Comparison of ENCODE assay signal across 26 cellular contexts in the genomic region with DNA sequence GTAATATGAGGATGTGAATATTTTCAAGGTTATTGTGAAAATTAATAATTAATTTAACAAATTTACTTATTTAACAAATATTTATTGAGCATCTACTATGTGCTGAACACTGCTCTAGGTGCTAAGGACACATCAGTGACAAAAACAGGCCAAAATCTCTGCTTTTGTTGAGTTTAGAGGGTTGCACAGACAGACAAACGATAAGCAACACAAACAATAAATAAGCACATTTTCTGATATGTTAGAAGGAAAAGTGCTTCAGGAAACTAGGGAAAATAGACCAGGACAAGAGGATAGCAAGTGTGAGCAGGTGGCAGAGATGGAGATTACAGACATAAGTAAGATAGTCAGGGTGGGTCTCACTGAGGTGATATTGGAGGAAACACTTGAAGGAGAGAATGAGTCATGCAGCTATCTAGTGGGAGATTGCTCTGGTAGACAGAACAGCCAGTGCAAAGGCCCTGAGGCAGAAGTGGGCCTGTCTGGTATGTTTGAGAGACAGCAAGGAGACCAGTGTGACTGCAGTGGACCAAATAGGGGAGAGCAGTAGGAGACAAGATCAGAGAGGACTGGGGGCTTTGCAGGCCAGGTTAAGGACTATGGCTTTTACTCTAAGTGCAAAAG. TPM values are rescaled to one million over a fixed set of nuclear protein-coding genes. Genes with fewer than 3 reads are reported as not detected.
DNase-seq lines count a peak whose midpoint lies in the region; ATAC-seq, FAIRE-seq and TF ChIP-seq lines count a peak whose summit lies in the region.
"Had no signal": no experiment of that assay in that cellular context is flagged by ENCODE, and none has a peak within 500 bp of the region (broad histone marks: within the 10 kb centered on the region; RNA-seq: fewer than 3 reads in every experiment).

No MANE protein-coding gene starts in this region.

- DNase-seq in A549 (ENCODE audit: low read depth in 1 of 2, low spot score in 1 of 2) (no peak), activated B cell treated with CpG ODN at 0.5 μM for 24 hours (no peak), HepG2 (ENCODE audit: low spot score) (no peak), middle frontal gyrus (ENCODE audit: extremely low spot score, low spot score) (no peak), esophagus squamous epithelium (lab: John Stamatoyannopoulos, UW) (no peak), activated T-cell treated with anti-CD3 and anti-CD28 coated beads for 4 hours (no peak)
- DNase-seq: activated CD4-positive, CD25-positive, alpha-beta regulatory T cell treated with anti-CD3 and anti-CD28 coated beads, Interleukin-2, amount 50 U/mL, for 72 hours; activated naive CD4-positive, alpha-beta T cell treated with anti-CD3 and anti-CD28 coated beads, Interleukin-2, amount 10 ng/mL, durations not matched to agents 7 days and 5 days; activated T-cell treated with anti-CD3 and anti-CD28 coated beads, Interleukin-2, amount 50 U/mL, for 48 hours; DMS 273 treated with DMSO at 0.1 percent for 48 hours; foreskin fibroblast; immature natural killer cell; Kasumi-1; lower lobe of right lung; NCI-H1105; NCI-H2081 treated with DMSO at 0.1 percent for 48 hours; stimulated activated CD4-positive, alpha-beta T cell treated with anti-CD3 and anti-CD28 coated beads, Interleukin-2, amount 100 ng/mL, for 24 hours; testis had no signal

- H3K27me3 ChIP-seq in HepG2 (ENCODE audit: control insufficient read depth in 1 of 2, insufficient read depth in 2 of 2, low read length in 2 of 2) = no peaks in the 10 kb centered on the region
- H3K27me3 ChIP-seq in esophagus squamous epithelium = no peaks in the 10 kb centered on the region
- H3K27me3 ChIP-seq: testis had no signal

- no peak for FAIRE-seq in A549 (lab: Jason Lieb, UNC)
- peak; percentile 32 for FAIRE-seq in HepG2 (lab: Jason Lieb, UNC)
- FAIRE-seq: astrocyte had no signal

- no peak overlapping the region for H3K4me3 ChIP-seq in A549
- no peak overlapping the region for H3K4me3 ChIP-seq in HEK293 (ENCODE audit: low read depth, low read length)
- no peak overlapping the region for H3K4me3 ChIP-seq in HepG2 (replicated peaks in 1 of 3; ENCODE audit: insufficient read depth in 1 of 3, low read depth in 2 of 3, low read length in 3 of 3)
- H3K4me3 ChIP-seq in esophagus squamous epithelium = no peak overlapping the region
- H3K4me3 ChIP-seq: lower lobe of right lung, testis had no signal

- H3K4me3 Mint-ChIP-seq in activated B cell treated with CpG ODN at 0.5 μM for 24 hours = no peak overlapping the region
- H3K4me3 Mint-ChIP-seq: activated naive CD4-positive, alpha-beta T cell treated with anti-CD3 and anti-CD28 coated beads, Interleukin-2, amount 10 ng/mL, durations not matched to agents 7 days and 5 days; central memory CD8-positive, alpha-beta T cell; immature natural killer cell; stimulated activated effector memory CD8-positive, alpha-beta T cell treated with anti-CD3 and anti-CD28 coated beads, Interleukin-12 subunit alpha, Interleukin-12 subunit beta, amount 100 ng/mL, for 72 hours had no signal

- no peaks in the 10 kb centered on the region for H3K9me3 Mint-ChIP-seq in activated B cell treated with CpG ODN at 0.5 μM for 24 hours
- H3K9me3 Mint-ChIP-seq: activated naive CD4-positive, alpha-beta T cell treated with anti-CD3 and anti-CD28 coated beads, Interleukin-2, amount 10 ng/mL, durations not matched to agents 7 days and 5 days; central memory CD8-positive, alpha-beta T cell; immature natural killer cell; stimulated activated effector memory CD8-positive, alpha-beta T cell treated with anti-CD3 and anti-CD28 coated beads, Interleukin-12 subunit alpha, Interleukin-12 subunit beta, amount 100 ng/mL, for 72 hours had no signal

- no peaks in the 10 kb centered on the region for H3K27me3 Mint-ChIP-seq in activated B cell treated with CpG ODN at 0.5 μM for 24 hours
- H3K27me3 Mint-ChIP-seq: activated naive CD4-positive, alpha-beta T cell treated with anti-CD3 and anti-CD28 coated beads, Interleukin-2, amount 10 ng/mL, durations not matched to agents 7 days and 5 days; central memory CD8-positive, alpha-beta T cell had no signal

- TF ChIP-seq RAD21 in A549 (conservative IDR thresholded peaks at IDR 0.05 in 1 of 2, IDR thresholded peaks at IDR 0.05 in 1 of 2) (no peak), HepG2 (CRISPR knock-in tag; IDR thresholded peaks at IDR 0.05) (no peak)

- peak overlapping the region; percentile 77; the same call in 1 of the 2 replicates for H3K9ac ChIP-seq in HepG2 (ENCODE audit: insufficient read depth, low read depth, low read length)

- TF ChIP-seq CTCF in A549 (IDR thresholded peaks at IDR 0.05) = no peak
- TF ChIP-seq CTCF in HEK293 (tag by site-specific recombination; IDR thresholded peaks at IDR 0.05) = no peak
- TF ChIP-seq CTCF in activated B cell treated with CpG ODN at 0.5 μM for 24 hours (IDR thresholded peaks at IDR 0.05) = no peak
- TF ChIP-seq CTCF in HepG2 (CRISPR knock-in tag; IDR thresholded peaks at IDR 0.05) = no peak
- no peak for TF ChIP-seq CTCF in esophagus squamous epithelium (IDR thresholded peaks at IDR 0.05)

- 75% methylated on average over 1 of the region's 1 CpG for WGBS in A549 (ENCODE audit: missing lambda C conversion rate)
- 80% methylated on average over 1 of the region's 1 CpG for WGBS in HepG2 (ENCODE audit: low lambda C conversion rate)
- WGBS in esophagus squamous epithelium, 2 donors = 80 to 93% methylated on average over 1 of the region's 1 CpG

- peaks cover 2% of the 10 kb centered on the region for H3K4me1 Mint-ChIP-seq in activated B cell treated with CpG ODN at 0.5 μM for 24 hours
- H3K4me1 Mint-ChIP-seq: activated naive CD4-positive, alpha-beta T cell treated with anti-CD3 and anti-CD28 coated beads, Interleukin-2, amount 10 ng/mL, durations not matched to agents 7 days and 5 days; central memory CD8-positive, alpha-beta T cell; immature natural killer cell; stimulated activated effector memory CD8-positive, alpha-beta T cell treated with anti-CD3 and anti-CD28 coated beads, Interleukin-12 subunit alpha, Interleukin-12 subunit beta, amount 100 ng/mL, for 72 hours had no signal

- in situ Hi-C loops in HepG2 (cut with HindIII; ENCODE audit: extremely low pct_ligation_motif_present, low pct_unique_long_range_greater_than_20kb) = no loop called here

- H3K36me3 ChIP-seq in HEK293 (ENCODE audit: control insufficient read depth in 2 of 2, insufficient read depth in 1 of 2, low read length in 2 of 2) (peaks cover 0 to 6% of the 10 kb centered on the region in 2 experiments; a peak in 1 of 3 replicates), HepG2 (replicated peaks in 1 of 2; ENCODE audit: control insufficient read depth in 1 of 2, insufficient read depth in 2 of 2, low read length in 2 of 2) (peaks cover 1 to 12% of the 10 kb centered on the region in 2 experiments; a peak in 3 of 5 replicates), esophagus squamous epithelium (peaks cover 0 to 1% (median 0%) of the 10 kb centered on the region in 3 donors)

- POLR2A ChIA-PET in A549 (lab: Yijun Ruan, JAX) (no interaction called here), HEK293 (lab: Yijun Ruan, JAX) (no interaction called here), activated B cell treated with CpG ODN at 0.5 μM for 24 hours (lab: Charles Lee) (no interaction called here), HepG2 (lab: Yijun Ruan, JAX) (interaction anchor here (1.5 to 6.3 kb wide), 7 partner anchors 11 to 200 kb away, joined by 6 to 133 read pairs (median 13); a partner anchor contains a TSS)

- ATAC-seq in A549 (no peak), activated B cell treated with CpG ODN at 0.5 μM for 24 hours (ENCODE audit: low read depth) (peak; percentile 18), HepG2 (no peak), HG02884 (IDR thresholded peaks at IDR 0.05; ENCODE audit: unreplicated experiment) (no peak)
- ATAC-seq: SK-N-SH treated with all-trans-retinoic acid at 6 μM for 48 hours; stimulated activated effector memory CD8-positive, alpha-beta T cell treated with anti-CD3 and anti-CD28 coated beads, Interleukin-12 subunit alpha, Interleukin-12 subunit beta, amount 100 ng/mL, for 72 hours had no signal

- H3K79me2 ChIP-seq in HepG2 (ENCODE audit: insufficient read depth, low read length) = peaks cover 5% of the 10 kb centered on the region

- peaks cover 2% of the 10 kb centered on the region for H3K36me3 Mint-ChIP-seq in activated B cell treated with CpG ODN at 0.5 μM for 24 hours (ENCODE audit: low read depth)
- H3K36me3 Mint-ChIP-seq: activated naive CD4-positive, alpha-beta T cell treated with anti-CD3 and anti-CD28 coated beads, Interleukin-2, amount 10 ng/mL, durations not matched to agents 7 days and 5 days; stimulated activated effector memory CD8-positive, alpha-beta T cell treated with anti-CD3 and anti-CD28 coated beads, Interleukin-12 subunit alpha, Interleukin-12 subunit beta, amount 100 ng/mL, for 72 hours had no signal

- no peaks in the 10 kb centered on the region for H3K9me3 ChIP-seq in A549
- H3K9me3 ChIP-seq in HEK293 (ENCODE audit: control insufficient read depth, insufficient read depth, low read depth, low read length) = no peaks in the 10 kb centered on the region
- no peaks in the 10 kb centered on the region for H3K9me3 ChIP-seq in HepG2 (ENCODE audit: low read length)
- H3K9me3 ChIP-seq in esophagus squamous epithelium = no peaks in the 10 kb centered on the region
- H3K9me3 ChIP-seq: lower lobe of right lung, testis had no signal

- H3K27ac ChIP-seq in A549 = peak overlapping the region; percentile 22 to 66; a peak in 5 of 6 replicates
- no peak overlapping the region for H3K27ac ChIP-seq in HEK293 (ENCODE audit: extremely low read depth, low read depth, low read length)
- H3K27ac ChIP-seq in HepG2 (ENCODE audit: extremely low read length, insufficient read depth, low read length) = peak overlapping the region; percentile 97
- H3K27ac ChIP-seq in esophagus squamous epithelium = no peak overlapping the region
- H3K27ac ChIP-seq: epithelial cell of prostate, lower lobe of right lung, RWPE1, testis had no signal

- no peak overlapping the region for H2AFZ ChIP-seq in HepG2 (ENCODE audit: low read length)

- CTCF ChIA-PET in A549 (lab: Yijun Ruan, JAX) = no interaction called here
- CTCF ChIA-PET in HEK293 (lab: Yijun Ruan, JAX) = no interaction called here
- CTCF ChIA-PET in activated B cell treated with CpG ODN at 0.5 μM for 24 hours (lab: Charles Lee) = no interaction called here
- CTCF ChIA-PET in HepG2 (lab: Yijun Ruan, JAX; ENCODE audit: low intra/inter-chr PET ratio, low total read pairs) = no interaction called here

- intact Hi-C loops in activated B cell treated with CpG ODN at 0.5 μM for 24 hours (cut with micrococcal nuclease) (no loop called here), HepG2 (cut with micrococcal nuclease; ENCODE audit: unreplicated experiment) (loop anchor here (2.0 kb wide), 1 partner anchor 40 kb away; no protein-coding TSS in a partner anchor), esophagus squamous epithelium (cut with DNase I) (no loop called here)

- H3K4me1 ChIP-seq in A549 (peaks cover 57% of the 10 kb centered on the region), HEK293 (ENCODE audit: control insufficient read depth, insufficient read depth, low read length) (peaks cover 6% of the 10 kb centered on the region; the same call in 1 of the 2 replicates), HepG2 (ENCODE audit: insufficient read depth, low read length) (peaks cover 72% of the 10 kb centered on the region), esophagus squamous epithelium (no peaks in the 10 kb centered on the region)

- H3K4me2 ChIP-seq in A549 (peak overlapping the region; percentile 66), HepG2 (ENCODE audit: low read depth, low read length) (0 out of 2 replicates have a peak overlapping the region, but pooled peaks have one; percentile 96)

- no peak for TF ChIP-seq POLR2A in A549 (IDR thresholded peaks at IDR 0.05; ENCODE audit: low read length)
- TF ChIP-seq POLR2A in HepG2 (IDR thresholded peaks at IDR 0.05; ENCODE audit: insufficient read depth in 1 of 2, low read depth in 2 of 2, low read length in 2 of 2) = no peak
- TF ChIP-seq POLR2A in esophagus squamous epithelium (IDR thresholded peaks at IDR 0.05) = no peak

- no peak overlapping the region for H3K27ac Mint-ChIP-seq in activated B cell treated with CpG ODN at 0.5 μM for 24 hours
- H3K27ac Mint-ChIP-seq: activated naive CD4-positive, alpha-beta T cell treated with anti-CD3 and anti-CD28 coated beads, Interleukin-2, amount 10 ng/mL, durations not matched to agents 7 days and 5 days; immature natural killer cell; stimulated activated effector memory CD8-positive, alpha-beta T cell treated with anti-CD3 and anti-CD28 coated beads, Interleukin-12 subunit alpha, Interleukin-12 subunit beta, amount 100 ng/mL, for 72 hours had no signal

- no TSS peak for BruUV-seq in HepG2 (replicated peaks; lab: Mats Ljungman, UMichigan)

- no peaks in the 10 kb centered on the region for H4K20me1 ChIP-seq in HepG2 (ENCODE audit: insufficient read depth, low read length)

- TF ChIP-seq EP300 in A549 (IDR thresholded peaks at IDR 0.05) = no peak
- TF ChIP-seq EP300 in HepG2 (IDR thresholded peaks at IDR 0.05; ENCODE audit: low read depth in 2 of 2, low read length in 2 of 2) = no peak
- TF ChIP-seq EP300 in HepG2 (CRISPR knock-in tag; IDR thresholded peaks at IDR 0.05; ENCODE audit: borderline replicate concordance) = no peak

RNA-seq across cellular contexts. Expression of a gene that starts 38.3 kb away (rescaled TPM):
- polyA plus RNA-seq in A549 (2011; rRNA removed) (16.7 and 22.0 TPM in 2 replicates), A549 (2017; fragmentation: RNase III; extraction: RNeasy Plus Mini Kit Qiagen cat#74134 plus additional on column Dnase treatment) (18.2 to 20.4 TPM (median 19.6 TPM) in 3 replicates), HepG2 (2011; rRNA removed) (37.4 and 42.8 TPM in 2 replicates)
- polyA plus RNA-seq in A549 (2012; cell fraction: cytosol; rRNA removed) = 19.8 and 21.7 TPM in 2 replicates
- polyA plus RNA-seq in A549 (2012; cell fraction: nucleus; rRNA removed) = 60.1 and 76.2 TPM in 2 replicates
- polyA minus RNA-seq in A549 (2011; rRNA and poly(A)+ RNA removed) = 32.2 and 41.1 TPM in 2 replicates
- total RNA-seq in activated B cell treated with CpG ODN at 0.5 μM for 24 hours (10.2 and 13.9 TPM in 2 replicates), HepG2 (2016; rRNA removed; fragmentation: Illumina TruSeq; extraction: Trizol) (22.2 and 34.9 TPM in 2 replicates), esophagus squamous epithelium (10 to 100 TPM in 3 of 4 donors, 1 to 10 TPM in 1; 4.2 to 16.4 (median 12.7) TPM)
- 11.0 and 15.1 TPM in 2 replicates for total RNA-seq in HepG2 (2016; cell fraction: cytosol; rRNA removed; fragmentation: Illumina TruSeq; extraction: Trizol; ENCODE audit: low read depth)
- total RNA-seq in HepG2 (2016; cell fraction: insoluble cytoplasmic fraction; rRNA removed; fragmentation: Illumina TruSeq; extraction: Trizol) = 21.1 and 36.4 TPM in 2 replicates
- total RNA-seq in HepG2 (2016; cell fraction: membrane; rRNA removed; fragmentation: Illumina TruSeq; extraction: Trizol) = 13.2 and 15.3 TPM in 2 replicates
- total RNA-seq in HepG2 (2016; cell fraction: nucleus; rRNA removed; fragmentation: Illumina TruSeq; extraction: Trizol) = 42.2 and 47.8 TPM in 2 replicates
- 13.2 and 17.2 TPM in 2 replicates for polyA plus RNA-seq in HepG2 (2011; cell fraction: cytosol; rRNA removed)
- 139 and 168 TPM in 2 replicates for polyA plus RNA-seq in HepG2 (2011; cell fraction: nucleus; rRNA removed)
- 18.2 and 24.8 TPM in 2 replicates for polyA plus RNA-seq in HepG2 (2012)
- polyA plus RNA-seq in HepG2 (2016; cell fraction: cytosol; fragmentation: Illumina TruSeq; extraction: Trizol; ENCODE audit: low read depth) = 6.1 and 6.5 TPM in 2 replicates
- 23.9 and 25.9 TPM in 2 replicates for polyA plus RNA-seq in HepG2 (2016; cell fraction: insoluble cytoplasmic fraction; fragmentation: Illumina TruSeq; extraction: Trizol; ENCODE audit: low read depth)
- 8.0 and 9.0 TPM in 2 replicates for polyA plus RNA-seq in HepG2 (2016; cell fraction: membrane; fragmentation: Illumina TruSeq; extraction: Trizol; ENCODE audit: low read depth)
- 68.3 and 69.6 TPM in 2 replicates for polyA plus RNA-seq in HepG2 (2016; cell fraction: nucleus; fragmentation: Illumina TruSeq; extraction: Trizol; ENCODE audit: insufficient read depth, low read depth)
- 36.5 and 73.0 TPM in 2 replicates for polyA minus RNA-seq in HepG2 (2011; rRNA and poly(A)+ RNA removed; ENCODE audit: low replicate concordance)
- 12.6 and 13.0 TPM in 2 replicates for polyA minus RNA-seq in HepG2 (2011; cell fraction: cytosol; rRNA and poly(A)+ RNA removed)
- 49.6 and 54.8 TPM in 2 replicates for polyA minus RNA-seq in HepG2 (2011; cell fraction: nucleus; rRNA and poly(A)+ RNA removed)

Comparison
In these comparisons a context has a peak if more than half of its experiments do, and no peak if none do; other contexts are left out.
1. H3K27ac ChIP-seq: peak in A549 (2 of 2) and HepG2 (single experiment); none in HEK293 (single experiment) and esophagus squamous epithelium (0 of 4).